1 cellular context compared by ENCODE assay signal in genomic region chr9:101764455-101764854, GRCh38.
TF ChIP-seq lines count a peak whose summit lies in the region.

No MANE protein-coding gene starts in this region.

TF ChIP-seq in HepG2, 621 proteins besides CTCF, POLR2A, EP300 and RAD21 (continued from another document):
- TF ChIP-seq, protein P1, sequence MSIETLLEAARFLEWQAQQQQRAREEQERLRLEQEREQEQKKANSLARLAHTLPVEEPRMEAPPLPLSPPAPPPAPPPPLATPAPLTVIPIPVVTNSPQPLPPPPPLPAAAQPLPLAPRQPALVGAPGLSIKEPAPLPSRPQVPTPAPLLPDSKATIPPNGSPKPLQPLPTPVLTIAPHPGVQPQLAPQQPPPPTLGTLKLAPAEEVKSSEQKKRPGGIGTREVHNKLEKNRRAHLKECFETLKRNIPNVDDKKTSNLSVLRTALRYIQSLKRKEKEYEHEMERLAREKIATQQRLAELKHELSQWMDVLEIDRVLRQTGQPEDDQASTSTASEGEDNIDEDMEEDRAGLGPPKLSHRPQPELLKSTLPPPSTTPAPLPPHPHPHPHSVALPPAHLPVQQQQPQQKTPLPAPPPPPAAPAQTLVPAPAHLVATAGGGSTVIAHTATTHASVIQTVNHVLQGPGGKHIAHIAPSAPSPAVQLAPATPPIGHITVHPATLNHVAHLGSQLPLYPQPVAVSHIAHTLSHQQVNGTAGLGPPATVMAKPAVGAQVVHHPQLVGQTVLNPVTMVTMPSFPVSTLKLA (IDR thresholded peaks at IDR 0.05): no peak
- TF ChIP-seq, protein P2, sequence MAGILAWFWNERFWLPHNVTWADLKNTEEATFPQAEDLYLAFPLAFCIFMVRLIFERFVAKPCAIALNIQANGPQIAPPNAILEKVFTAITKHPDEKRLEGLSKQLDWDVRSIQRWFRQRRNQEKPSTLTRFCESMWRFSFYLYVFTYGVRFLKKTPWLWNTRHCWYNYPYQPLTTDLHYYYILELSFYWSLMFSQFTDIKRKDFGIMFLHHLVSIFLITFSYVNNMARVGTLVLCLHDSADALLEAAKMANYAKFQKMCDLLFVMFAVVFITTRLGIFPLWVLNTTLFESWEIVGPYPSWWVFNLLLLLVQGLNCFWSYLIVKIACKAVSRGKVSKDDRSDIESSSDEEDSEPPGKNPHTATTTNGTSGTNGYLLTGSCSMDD (CRISPR knock-in tag; IDR thresholded peaks at IDR 0.05): no peak
- TF ChIP-seq, protein P3, sequence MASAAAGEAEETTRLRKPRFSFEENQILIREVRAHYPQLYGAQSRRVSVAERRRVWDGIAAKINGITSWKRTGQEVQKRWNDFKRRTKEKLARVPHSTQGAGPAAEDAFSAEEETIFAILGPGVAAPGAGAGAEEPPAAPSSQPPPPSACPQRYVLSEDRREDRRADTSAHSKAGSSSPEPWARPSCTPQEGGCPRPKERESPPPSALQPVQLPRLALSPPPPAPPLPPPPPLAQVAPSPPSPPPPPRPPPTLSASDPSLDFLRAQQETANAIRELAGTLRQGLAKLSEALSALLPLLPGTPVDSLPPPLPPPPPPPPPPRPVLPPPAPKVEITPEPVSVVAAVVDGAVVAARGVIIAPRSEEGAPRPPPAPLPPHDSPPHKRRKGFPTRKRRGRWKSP (CRISPR knock-in tag; IDR thresholded peaks at IDR 0.05): no peak
